ENCODE assay signal across 9 cellular contexts in genomic region chr14:50599700-50600444, GRCh38. TPM values are rescaled to one million over a fixed set of nuclear protein-coding genes. Genes with fewer than 3 reads are reported as not detected.
DNase-seq lines count a peak whose midpoint lies in the region; ATAC-seq and TF ChIP-seq lines count a peak whose summit lies in the region.
"Had no signal": no experiment of that assay in that cellular context is flagged by ENCODE, and none has a peak within 500 bp of the region (broad histone marks: within the 10 kb centered on the region; RNA-seq: fewer than 3 reads in every experiment).

No MANE protein-coding gene starts in this region.

- H3K4me3 ChIP-seq in DND-41 (ENCODE audit: low read depth in 1 of 2, low read length in 2 of 2) (no peak overlapping the region), WI38 (ENCODE audit: low read depth, low read length) (no peak overlapping the region), right atrium auricular region (no peak overlapping the region)
- H3K4me3 ChIP-seq in Jurkat, Clone E6-1 (ENCODE audit: low read length) = no peak overlapping the region

- H3K27ac ChIP-seq in DND-41 (ENCODE audit: low read length) (no peak overlapping the region), right atrium auricular region (no peak overlapping the region)

- H3K4me1 ChIP-seq in DND-41 (ENCODE audit: insufficient read depth, low read length) (no peaks in the 10 kb centered on the region), right atrium auricular region (no peaks in the 10 kb centered on the region)

- no peaks in the 10 kb centered on the region for H4K20me1 ChIP-seq in DND-41 (ENCODE audit: insufficient read depth, low read length)

- no peak overlapping the region for H3K9ac ChIP-seq in DND-41 (ENCODE audit: low read depth, low read length)

- H3K9me3 ChIP-seq in DND-41 (ENCODE audit: insufficient read depth, low read length, severe bottlenecking) = no peaks in the 10 kb centered on the region
- H3K9me3 ChIP-seq in right atrium auricular region = no peaks in the 10 kb centered on the region

- H2AFZ ChIP-seq in DND-41 (ENCODE audit: low read depth, low read length) = no peak overlapping the region

- peak overlapping the region; percentile 7 for H3K27ac Mint-ChIP-seq in stimulated activated naive B cell treated with anti-CD40 and anti-IgM and Interleukin-4, amounts not matched to agents 10 μg/mL and 1 μg/mL and 100 μg/mL, for 72 hours
- H3K27ac Mint-ChIP-seq: naive thymus-derived CD8-positive, alpha-beta T cell had no signal

- H3K27me3 ChIP-seq in DND-41 (ENCODE audit: insufficient read depth, low read length, poor library complexity) (no peaks in the 10 kb centered on the region), right atrium auricular region (no peaks in the 10 kb centered on the region)

- H3K36me3 Mint-ChIP-seq in stimulated activated naive B cell treated with anti-CD40 and anti-IgM and Interleukin-4, amounts not matched to agents 10 μg/mL and 1 μg/mL and 100 μg/mL, for 72 hours = no peaks in the 10 kb centered on the region
- H3K36me3 Mint-ChIP-seq: naive thymus-derived CD8-positive, alpha-beta T cell had no signal

- no peaks in the 10 kb centered on the region for H3K36me3 ChIP-seq in DND-41 (ENCODE audit: insufficient read depth, low read length)
- H3K36me3 ChIP-seq in right atrium auricular region = no peaks in the 10 kb centered on the region

- H3K79me2 ChIP-seq in DND-41 (ENCODE audit: insufficient read depth, low read length) = no peaks in the 10 kb centered on the region

- H3K4me1 Mint-ChIP-seq in stimulated activated naive B cell treated with anti-CD40 and anti-IgM and Interleukin-4, amounts not matched to agents 10 μg/mL and 1 μg/mL and 100 μg/mL, for 72 hours = no peaks in the 10 kb centered on the region
- H3K4me1 Mint-ChIP-seq: naive thymus-derived CD8-positive, alpha-beta T cell had no signal

- H3K4me3 Mint-ChIP-seq in stimulated activated naive B cell treated with anti-CD40 and anti-IgM and Interleukin-4, amounts not matched to agents 10 μg/mL and 1 μg/mL and 100 μg/mL, for 72 hours = no peak overlapping the region
- H3K4me3 Mint-ChIP-seq: naive thymus-derived CD8-positive, alpha-beta T cell had no signal

- no peak overlapping the region for H3K4me2 ChIP-seq in DND-41 (ENCODE audit: insufficient read depth, low read length)

- no peaks in the 10 kb centered on the region for H3K27me3 Mint-ChIP-seq in stimulated activated naive B cell treated with anti-CD40 and anti-IgM and Interleukin-4, amounts not matched to agents 10 μg/mL and 1 μg/mL and 100 μg/mL, for 72 hours
- H3K27me3 Mint-ChIP-seq: naive thymus-derived CD8-positive, alpha-beta T cell had no signal

- TF ChIP-seq CTCF in DND-41 (IDR thresholded peaks at IDR 0.05; ENCODE audit: borderline replicate concordance, extremely low read depth, low read length, poor library complexity, severe bottlenecking) (peak; percentile 60), WI38 (IDR thresholded peaks at IDR 0.05; ENCODE audit: low read depth, low read length) (peak; percentile 29; the same call in 1 of the 2 replicates), right atrium auricular region (IDR thresholded peaks at IDR 0.05) (peak; percentile 23 to 70)

- ATAC-seq in DND-41 (ENCODE audit: insufficient read depth, low read depth) = peak; percentile 29; the same call in 1 of the 3 replicates
- ATAC-seq in stimulated activated naive B cell treated with anti-CD40 and anti-IgM and Interleukin-4, amounts not matched to agents 10 μg/mL and 1 μg/mL and 100 μg/mL, for 72 hours (replicated peaks) = peak in 1 of 2 donors; percentile 39
- ATAC-seq: naive thymus-derived CD8-positive, alpha-beta T cell had no signal

- H3K9me3 Mint-ChIP-seq in stimulated activated naive B cell treated with anti-CD40 and anti-IgM and Interleukin-4, amounts not matched to agents 10 μg/mL and 1 μg/mL and 100 μg/mL, for 72 hours = no peaks in the 10 kb centered on the region
- H3K9me3 Mint-ChIP-seq: naive thymus-derived CD8-positive, alpha-beta T cell had no signal

- DNase-seq in DND-41 (no peak), right atrium auricular region (ENCODE audit: low spot score) (no peak), T-helper 9 cell (no peak), NCI-H128 (lab: John Stamatoyannopoulos, UW; ENCODE audit: unreplicated experiment) (no peak), NCI-H446 treated with DMSO at 0.1 percent for 48 hours (lab: John Stamatoyannopoulos, UW) (no peak)
- DNase-seq in Jurkat, Clone E6-1 (ENCODE audit: low read depth, low spot score) = peak; percentile 20
- DNase-seq in stimulated activated naive B cell treated with anti-CD40 and anti-IgM and Interleukin-4, amounts not matched to agents 10 μg/mL and 1 μg/mL and 100 μg/mL, for 72 hours = no peak

RNA-seq across cellular contexts. Expression of gene ATL1, which starts 39.9 kb away (rescaled TPM):
- 2.0 TPM for polyA plus RNA-seq in Jurkat, Clone E6-1 (2012; ENCODE audit: insufficient read depth, insufficient read length)
- total RNA-seq in right atrium auricular region = 1 to 10 TPM; 2.2 to 2.6 TPM
